13 cellular contexts compared by ENCODE assay signal in genomic region chr19:17202249-17202648, GRCh38. TPM values are rescaled to one million over a fixed set of nuclear protein-coding genes. Genes with fewer than 3 reads are reported as not detected.
DNase-seq lines count a peak whose midpoint lies in the region; ATAC-seq and TF ChIP-seq lines count a peak whose summit lies in the region.
"Had no signal": no experiment of that assay in that cellular context is flagged by ENCODE, and none has a peak within 500 bp of the region (broad histone marks: within the 10 kb centered on the region; RNA-seq: fewer than 3 reads in every experiment).

No MANE protein-coding gene starts in this region.

- 0 out of 4 replicates have a peak, but pooled peaks cover 0 to 3% of the 10 kb centered on the region in 2 experiments for H3K4me1 ChIP-seq in HCT116 (ENCODE audit: control insufficient read depth in 1 of 2, insufficient read depth in 2 of 2, low read length in 2 of 2)
- H3K4me1 ChIP-seq: tibial nerve had no signal

- H3K9me3 ChIP-seq in HCT116 (ENCODE audit: control insufficient read depth in 1 of 2, insufficient read depth in 1 of 2, low read depth in 1 of 2, low read length in 2 of 2): no peaks in the 10 kb centered on the region
- H3K9me3 ChIP-seq: tibial nerve had no signal

- H3K27ac ChIP-seq in HCT116 (ENCODE audit: low read depth, low read length): no peak overlapping the region
- H3K27ac ChIP-seq: tibial nerve had no signal

- peak; percentile 67 for ATAC-seq in HCT116
- ATAC-seq in naive B cell (ENCODE audit: low read depth in 2 of 2): peak in 1 of 2 donors; percentile 29
- no peak for ATAC-seq in GM21529 (IDR thresholded peaks at IDR 0.05; ENCODE audit: unreplicated experiment)
- no peak for ATAC-seq in HG03521 (IDR thresholded peaks at IDR 0.05; ENCODE audit: unreplicated experiment)
- ATAC-seq: right cardiac atrium had no signal

- H3K27me3 Mint-ChIP-seq in activated CD4-positive, alpha-beta T cell treated with anti-CD3 and anti-CD28 coated beads, Interleukin-2, amount 10 ng/mL, durations not matched to agents 7 days and 5 days: no peaks in the 10 kb centered on the region
- H3K27me3 Mint-ChIP-seq in activated naive CD4-positive, alpha-beta T cell treated with anti-CD3 and anti-CD28 coated beads, Interleukin-2, amount 10 ng/mL, durations not matched to agents 7 days and 5 days: no peaks in the 10 kb centered on the region
- no peaks in the 10 kb centered on the region for H3K27me3 Mint-ChIP-seq in naive B cell

- no peak overlapping the region for H3K4me3 ChIP-seq in HCT116 (replicated peaks in 1 of 2; ENCODE audit: low read depth in 1 of 2, low read length in 2 of 2)
- H3K4me3 ChIP-seq: tibial nerve had no signal

- no peak for TF ChIP-seq RAD21 in HCT116 (IDR thresholded peaks at IDR 0.05; ENCODE audit: low read depth)

- H3K79me2 ChIP-seq in HCT116 (ENCODE audit: insufficient read depth, low read length): no peaks in the 10 kb centered on the region

- no peak overlapping the region for H3K4me2 ChIP-seq in HCT116 (ENCODE audit: low read length)

- peaks cover 65% of the 10 kb centered on the region for H3K36me3 Mint-ChIP-seq in activated CD4-positive, alpha-beta T cell treated with anti-CD3 and anti-CD28 coated beads, Interleukin-2, amount 10 ng/mL, durations not matched to agents 7 days and 5 days (ENCODE audit: low read depth)
- peaks cover 74% of the 10 kb centered on the region for H3K36me3 Mint-ChIP-seq in activated naive CD4-positive, alpha-beta T cell treated with anti-CD3 and anti-CD28 coated beads, Interleukin-2, amount 10 ng/mL, durations not matched to agents 7 days and 5 days
- peaks cover 9 to 22% of the 10 kb centered on the region in 2 donors for H3K36me3 Mint-ChIP-seq in naive B cell

- H3K27me3 ChIP-seq in HCT116 (ENCODE audit: insufficient read depth, low read length): no peaks in the 10 kb centered on the region
- H3K27me3 ChIP-seq: tibial nerve had no signal

- intact Hi-C loops in HCT116 (cut with micrococcal nuclease): no loop called here

- RAD21 ChIA-PET in HCT116 (lab: Charles Lee; ENCODE audit: low non-redundant PET in 1 of 2, low total read pairs in 2 of 2, uncharacterized antibody in 2 of 2, unreplicated experiment in 2 of 2): no interaction called here

- peaks cover 17 to 22% of the 10 kb centered on the region in 2 experiments; a peak in 3 of 4 replicates for H3K36me3 ChIP-seq in HCT116 (ENCODE audit: control insufficient read depth in 1 of 2, insufficient read depth in 2 of 2, low read length in 2 of 2)

- no peak overlapping the region for H3K27ac Mint-ChIP-seq in activated CD4-positive, alpha-beta T cell treated with anti-CD3 and anti-CD28 coated beads, Interleukin-2, amount 10 ng/mL, durations not matched to agents 7 days and 5 days
- H3K27ac Mint-ChIP-seq in activated naive CD4-positive, alpha-beta T cell treated with anti-CD3 and anti-CD28 coated beads, Interleukin-2, amount 10 ng/mL, durations not matched to agents 7 days and 5 days: no peak overlapping the region
- H3K27ac Mint-ChIP-seq in naive B cell: peak overlapping the region in 4 of 6 donors; percentile 14 to 79 (median 72)

- H3K9me2 ChIP-seq in HCT116 (ENCODE audit: insufficient read depth): no peaks in the 10 kb centered on the region

- no peaks in the 10 kb centered on the region for H3K4me1 Mint-ChIP-seq in activated CD4-positive, alpha-beta T cell treated with anti-CD3 and anti-CD28 coated beads, Interleukin-2, amount 10 ng/mL, durations not matched to agents 7 days and 5 days
- H3K4me1 Mint-ChIP-seq in activated naive CD4-positive, alpha-beta T cell treated with anti-CD3 and anti-CD28 coated beads, Interleukin-2, amount 10 ng/mL, durations not matched to agents 7 days and 5 days: no peaks in the 10 kb centered on the region
- peaks cover 1 to 7% (median 3%) of the 10 kb centered on the region in 3 donors for H3K4me1 Mint-ChIP-seq in naive B cell

- H3K4me3 Mint-ChIP-seq in activated CD4-positive, alpha-beta T cell treated with anti-CD3 and anti-CD28 coated beads, Interleukin-2, amount 10 ng/mL, durations not matched to agents 7 days and 5 days: no peak overlapping the region
- no peak overlapping the region for H3K4me3 Mint-ChIP-seq in activated naive CD4-positive, alpha-beta T cell treated with anti-CD3 and anti-CD28 coated beads, Interleukin-2, amount 10 ng/mL, durations not matched to agents 7 days and 5 days
- H3K4me3 Mint-ChIP-seq in naive B cell: no peak overlapping the region

- TF ChIP-seq POLR2A in HCT116 (IDR thresholded peaks at IDR 0.05; ENCODE audit: borderline replicate concordance, extremely low read depth, insufficient read depth, insufficient read length): no peak

- no peaks in the 10 kb centered on the region for H4K20me1 ChIP-seq in HCT116 (ENCODE audit: insufficient read depth)

- H3K9me3 Mint-ChIP-seq in activated CD4-positive, alpha-beta T cell treated with anti-CD3 and anti-CD28 coated beads, Interleukin-2, amount 10 ng/mL, durations not matched to agents 7 days and 5 days: no peaks in the 10 kb centered on the region
- no peaks in the 10 kb centered on the region for H3K9me3 Mint-ChIP-seq in activated naive CD4-positive, alpha-beta T cell treated with anti-CD3 and anti-CD28 coated beads, Interleukin-2, amount 10 ng/mL, durations not matched to agents 7 days and 5 days
- no peaks in the 10 kb centered on the region for H3K9me3 Mint-ChIP-seq in naive B cell

- peak; percentile 18 for DNase-seq in activated CD4-positive, alpha-beta T cell treated with anti-CD3 and anti-CD28 coated beads, Interleukin-2, amount 10 ng/mL, durations not matched to agents 7 days and 5 days
- no peak for DNase-seq in activated CD4-positive, alpha-beta T cell treated with anti-CD3 and anti-CD28 coated beads for 4 hours
- peak; percentile 15 for DNase-seq in HCT116 (ENCODE audit: low read depth, low spot score)
- DNase-seq in activated naive CD4-positive, alpha-beta T cell treated with anti-CD3 and anti-CD28 coated beads, Interleukin-2, amount 10 ng/mL, durations not matched to agents 7 days and 5 days: peak; percentile 37
- DNase-seq in naive B cell: no peak
- DNase-seq in NCI-H187 (lab: John Stamatoyannopoulos, UW): no peak
- DNase-seq: activated CD8-positive, alpha-beta memory T cell treated with anti-CD3 and anti-CD28 coated beads, Interleukin-2, amount 50 U/mL, for 48 hours; DMS79; NCI-H2081; right cardiac atrium had no signal

- BruUV-seq in HCT116 (replicated peaks; lab: Mats Ljungman, UMichigan): no TSS peak

- H2AFZ ChIP-seq in HCT116 (ENCODE audit: low read depth, low read length, poor library complexity, severe bottlenecking): no peak overlapping the region

- no peak for TF ChIP-seq CTCF in HCT116 (IDR thresholded peaks at IDR 0.05 in 2 of 3, conservative IDR thresholded peaks at IDR 0.05 in 1 of 3; ENCODE audit: borderline replicate concordance in 1 of 3, insufficient read depth in 1 of 3, low read depth in 2 of 3, low read length in 2 of 3)

- CTCF ChIA-PET in activated CD4-positive, alpha-beta T cell treated with anti-CD3 and anti-CD28 coated beads, Interleukin-2, amount 10 ng/mL, durations not matched to agents 7 days and 5 days (lab: Charles Lee): no interaction called here
- CTCF ChIA-PET in HCT116 (lab: Charles Lee): no interaction called here
- CTCF ChIA-PET in activated naive CD4-positive, alpha-beta T cell treated with anti-CD3 and anti-CD28 coated beads, Interleukin-2, amount 10 ng/mL, durations not matched to agents 7 days and 5 days (lab: Charles Lee): no interaction called here

- H3K9ac ChIP-seq in HCT116 (ENCODE audit: low read length): no peak overlapping the region

- POLR2A ChIA-PET in activated CD4-positive, alpha-beta T cell treated with anti-CD3 and anti-CD28 coated beads, Interleukin-2, amount 10 ng/mL, durations not matched to agents 7 days and 5 days (lab: Charles Lee): no interaction called here
- POLR2A ChIA-PET in HCT116 (lab: Charles Lee): no interaction called here

TF ChIP-seq in HCT116, 20 proteins besides CTCF, POLR2A, EP300 and RAD21 (continues in another document):
- TF ChIP-seq ZFX (IDR thresholded peaks at IDR 0.05) (no peak), ATF3 (IDR thresholded peaks at IDR 0.05) (no peak), JUND (IDR thresholded peaks at IDR 0.05) (no peak)

RNA-seq across cellular contexts. Expression of gene USE1, which starts 12.9 kb away (rescaled TPM):
- total RNA-seq in activated CD4-positive, alpha-beta T cell treated with anti-CD3 and anti-CD28 coated beads, Interleukin-2, amount 10 ng/mL, durations not matched to agents 7 days and 5 days: 10 to 100 TPM; 23.3 to 24.7 TPM
- 27.5 TPM for total RNA-seq in HCT116 (2021; ENCODE audit: unreplicated experiment)
- polyA plus RNA-seq in HCT116 (2012): 34.7 and 34.8 TPM in 2 replicates
- polyA plus RNA-seq in naive B cell (ENCODE audit: low read depth in 6 of 6): 10 to 100 TPM; 46.2 to 70.0 (median 58.7) TPM

RNA-seq across cellular contexts. Expression of gene OCEL1, which starts 23.8 kb away (rescaled TPM):
- 10 to 100 TPM; 19.6 to 23.1 TPM for total RNA-seq in activated CD4-positive, alpha-beta T cell treated with anti-CD3 and anti-CD28 coated beads, Interleukin-2, amount 10 ng/mL, durations not matched to agents 7 days and 5 days
- total RNA-seq in HCT116 (2021; ENCODE audit: unreplicated experiment): 39.8 TPM
- 28.3 and 33.8 TPM in 2 replicates for polyA plus RNA-seq in HCT116 (2012)
- polyA plus RNA-seq in naive B cell (ENCODE audit: low read depth in 6 of 6): 10 to 100 TPM; 32.8 to 82.8 (median 39.3) TPM

RNA-seq across cellular contexts. Expression of gene NR2F6, which starts 43.5 kb away (rescaled TPM):
- 1 to 10 TPM; 3.6 to 3.8 TPM for total RNA-seq in activated CD4-positive, alpha-beta T cell treated with anti-CD3 and anti-CD28 coated beads, Interleukin-2, amount 10 ng/mL, durations not matched to agents 7 days and 5 days
- 88.0 TPM for total RNA-seq in HCT116 (2021; ENCODE audit: unreplicated experiment)
- polyA plus RNA-seq in HCT116 (2012): 57.6 and 61.3 TPM in 2 replicates
- 1 to 10 TPM in 3 of 6 donors, under 1 TPM in 2, not detected in 1; 0.33 to 1.6 (median 1.0) TPM for polyA plus RNA-seq in naive B cell (ENCODE audit: low read depth in 6 of 6)

Comparison
In these comparisons a context has a peak if more than half of its experiments do, and no peak if none do; other contexts are left out.
1. DNase-seq: peak in activated CD4-positive, alpha-beta T cell treated with anti-CD3 and anti-CD28 coated beads, Interleukin-2, amount 10 ng/mL, durations not matched to agents 7 days and 5 days (single experiment), HCT116 (single experiment) and activated naive CD4-positive, alpha-beta T cell treated with anti-CD3 and anti-CD28 coated beads, Interleukin-2, amount 10 ng/mL, durations not matched to agents 7 days and 5 days (single experiment); none in activated CD4-positive, alpha-beta T cell treated with anti-CD3 and anti-CD28 coated beads for 4 hours (0 of 2), naive B cell (single experiment) and NCI-H187 (0 of 2).
2. H3K27ac Mint-ChIP-seq: peak in naive B cell (4 of 6); none in activated CD4-positive, alpha-beta T cell treated with anti-CD3 and anti-CD28 coated beads, Interleukin-2, amount 10 ng/mL, durations not matched to agents 7 days and 5 days (single experiment) and activated naive CD4-positive, alpha-beta T cell treated with anti-CD3 and anti-CD28 coated beads, Interleukin-2, amount 10 ng/mL, durations not matched to agents 7 days and 5 days (single experiment).
3. RNA of gene NR2F6, which starts 43.5 kb away (total RNA-seq): 88.0 TPM in HCT116 (single experiment); 3.6 to 3.8 TPM in activated CD4-positive, alpha-beta T cell treated with anti-CD3 and anti-CD28 coated beads, Interleukin-2, amount 10 ng/mL, durations not matched to agents 7 days and 5 days; every median in the first group is over 10 times any median in the second.